In the genomic region with DNA sequence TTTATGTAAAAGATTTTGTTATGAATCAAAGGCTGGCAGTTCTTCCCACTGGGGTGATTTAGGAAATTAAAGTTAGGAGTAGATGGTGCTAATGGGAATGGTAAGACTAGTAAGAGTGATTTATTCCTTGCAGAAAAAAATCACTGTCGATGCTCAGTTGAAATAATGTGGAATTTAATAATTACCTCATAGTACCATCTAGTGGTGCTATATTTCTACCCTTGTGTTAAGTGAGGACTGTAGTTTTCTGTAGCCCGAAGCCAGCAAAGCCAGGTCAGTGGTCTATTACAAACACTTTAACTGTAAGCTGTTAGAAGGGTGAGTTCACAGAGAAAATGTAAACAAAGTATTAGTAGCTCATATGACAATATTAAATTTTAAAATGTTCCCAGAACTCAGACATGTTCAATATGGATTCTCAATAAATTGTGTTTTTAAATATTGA, we compare ENCODE assay signal across 10 cellular contexts. TPM values are rescaled to one million over a fixed set of nuclear protein-coding genes. Genes with fewer than 3 reads are reported as not detected.
A peak's percentile ranks its signal among the peaks of the same experiment; 100 is the strongest.
DNase-seq lines count a peak whose midpoint lies in the region; ATAC-seq and TF ChIP-seq lines count a peak whose summit lies in the region.
"Had no signal": no experiment of that assay in that cellular context is flagged by ENCODE, and none has a peak within 500 bp of the region (broad histone marks: within the 10 kb centered on the region; RNA-seq: fewer than 3 reads in every experiment).

No MANE protein-coding gene starts in this region.

- no peak overlapping the region for H3K27ac ChIP-seq in RWPE2 (ENCODE audit: poor library complexity, severe bottlenecking)

- no peaks in the 10 kb centered on the region for H3K27me3 ChIP-seq in RWPE2 (ENCODE audit: insufficient read depth, poor library complexity, severe bottlenecking)

- TF ChIP-seq CTCF in RWPE2 (IDR thresholded peaks at IDR 0.05; ENCODE audit: poor library complexity, severe bottlenecking) (peak; percentile 89), fibroblast of villous mesenchyme (IDR thresholded peaks at IDR 0.05; ENCODE audit: insufficient read depth, low read depth, low read length) (peak; percentile 24), progenitor cell of endocrine pancreas (IDR thresholded peaks at IDR 0.05; ENCODE audit: unreplicated experiment) (no peak)

- H3K36me3 ChIP-seq in RWPE2 (ENCODE audit: low read depth), result no peaks in the 10 kb centered on the region

- H3K36me3 Mint-ChIP-seq in progenitor cell of endocrine pancreas (ENCODE audit: insufficient read depth), result no peaks in the 10 kb centered on the region

- no peaks in the 10 kb centered on the region for H3K4me1 ChIP-seq in RWPE2 (ENCODE audit: insufficient read depth, poor library complexity, severe bottlenecking)

- no peaks in the 10 kb centered on the region for H3K9me3 Mint-ChIP-seq in progenitor cell of endocrine pancreas (ENCODE audit: low read depth)
- H3K9me3 Mint-ChIP-seq: activated T-helper 1 cell treated with anti-CD3 and anti-CD28 coated beads, Interleukin-12 subunit alpha, Interleukin-12 subunit beta, Interleukin-2, Interleukin-4 antibody, amounts not matched to agents 30 ng/mL and 10 ng/mL and 1 ng/mL, durations not matched to agents 14 hours and 24 hours and 36 hours had no signal

- DNase-seq in NCI-H1417 (lab: John Stamatoyannopoulos, UW) (peak in 2 of 3 experiments; percentile 12 to 67), NCI-H1417 treated with DMSO at 0.1 percent for 48 hours (lab: John Stamatoyannopoulos, UW) (no peak), RWPE2 (ENCODE audit: low spot score) (no peak), fibroblast of villous mesenchyme (ENCODE audit: low read depth) (peak; percentile 37), superior temporal gyrus (ENCODE audit: extremely low spot score) (peak; percentile 93), C1 segment of cervical spinal cord (lab: John Stamatoyannopoulos, UW) (no peak), DMS153 treated with DMSO at 0.1 percent for 48 hours (lab: John Stamatoyannopoulos, UW; ENCODE audit: unreplicated experiment) (no peak), progenitor cell of endocrine pancreas (ENCODE audit: low spot score, unreplicated experiment) (no peak)
- DNase-seq: AML-193 had no signal

- H3K4me1 Mint-ChIP-seq in progenitor cell of endocrine pancreas (ENCODE audit: low read depth), result no peaks in the 10 kb centered on the region

- peak; percentile 80 for ATAC-seq in RWPE2 (ENCODE audit: low read depth)

- no peaks in the 10 kb centered on the region for H3K9me3 ChIP-seq in RWPE2 (ENCODE audit: severe bottlenecking)

- H3K4me3 Mint-ChIP-seq in progenitor cell of endocrine pancreas (ENCODE audit: low read depth), result no peak overlapping the region
- H3K4me3 Mint-ChIP-seq: activated T-helper 1 cell treated with anti-CD3 and anti-CD28 coated beads, Interleukin-12 subunit alpha, Interleukin-12 subunit beta, Interleukin-2, Interleukin-4 antibody, amounts not matched to agents 30 ng/mL and 10 ng/mL and 1 ng/mL, durations not matched to agents 14 hours and 24 hours and 36 hours had no signal

- H3K27ac Mint-ChIP-seq in progenitor cell of endocrine pancreas, result no peak overlapping the region
- H3K27ac Mint-ChIP-seq: activated T-helper 1 cell treated with anti-CD3 and anti-CD28 coated beads, Interleukin-12 subunit alpha, Interleukin-12 subunit beta, Interleukin-2, Interleukin-4 antibody, amounts not matched to agents 30 ng/mL and 10 ng/mL and 1 ng/mL, durations not matched to agents 14 hours and 24 hours and 36 hours had no signal

- H3K4me3 ChIP-seq in RWPE2 (ENCODE audit: severe bottlenecking) (no peak overlapping the region), fibroblast of villous mesenchyme (ENCODE audit: low read depth, low read length) (no peak overlapping the region)

- no peaks in the 10 kb centered on the region for H3K27me3 Mint-ChIP-seq in progenitor cell of endocrine pancreas

RNA-seq across cellular contexts. Expression of a gene that starts 39.5 kb away (rescaled TPM):
- not detected in 2 replicates for total RNA-seq in fibroblast of villous mesenchyme
- total RNA-seq in progenitor cell of endocrine pancreas, result not detected in 2 replicates

Comparison
In these comparisons a context has a peak if more than half of its experiments do, and no peak if none do; other contexts are left out.
1. DNase-seq: peak in NCI-H1417 (2 of 3), fibroblast of villous mesenchyme (single experiment) and superior temporal gyrus (single experiment); none in NCI-H1417 treated with DMSO at 0.1 percent for 48 hours (single experiment), RWPE2 (single experiment), C1 segment of cervical spinal cord (0 of 14), DMS153 treated with DMSO at 0.1 percent for 48 hours (single experiment) and progenitor cell of endocrine pancreas (single experiment).